8 cellular contexts compared by ENCODE assay signal in the genomic region with DNA sequence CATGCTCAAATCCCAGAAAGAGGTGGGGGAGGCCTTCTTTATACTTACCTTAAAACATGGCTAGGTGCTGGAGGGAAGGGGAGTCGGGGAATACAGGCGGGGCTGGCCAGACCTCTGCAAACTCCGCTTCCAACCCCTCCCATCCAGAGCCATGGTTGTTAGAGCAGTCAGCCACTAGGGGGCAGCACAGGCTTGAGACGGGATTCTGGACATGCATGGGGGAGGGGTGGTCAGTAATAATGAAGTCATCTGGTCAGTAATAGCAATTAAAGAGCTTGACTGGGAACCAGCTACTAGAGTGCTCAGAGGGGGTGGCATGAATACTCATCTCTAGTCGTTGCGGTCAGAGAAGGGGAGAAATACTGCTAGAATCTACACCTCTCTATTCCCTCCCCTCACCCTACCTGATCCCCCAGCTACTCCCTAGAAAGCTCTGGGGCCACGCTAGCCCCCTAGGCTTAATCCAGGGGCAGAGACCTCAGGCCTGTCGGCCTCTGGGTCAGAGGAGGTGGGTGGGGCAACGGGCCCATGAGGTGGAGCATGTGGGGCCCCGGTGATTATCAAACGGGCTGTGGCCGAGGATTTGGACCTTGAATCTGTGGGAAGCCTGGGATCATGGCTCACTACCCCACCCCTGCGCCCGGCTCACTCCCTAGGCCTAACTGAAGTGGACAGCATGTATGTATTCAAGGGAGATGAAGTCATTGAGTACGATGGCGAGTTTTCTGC. TPM values are rescaled to one million over a fixed set of nuclear protein-coding genes. Genes with fewer than 3 reads are reported as not detected.
DNase-seq lines count a peak whose midpoint lies in the region; TF ChIP-seq lines count a peak whose summit lies in the region.

No MANE protein-coding gene starts in this region.

- peaks cover 9% of the 10 kb centered on the region for H3K27me3 Mint-ChIP-seq in neural progenitor cell (ENCODE audit: insufficient read depth, low read depth)

- no peak for TF ChIP-seq POLR2A in stomach (IDR thresholded peaks at IDR 0.05)

- H3K4me3 ChIP-seq in MM.1S (ENCODE audit: low read length): no peak overlapping the region
- H3K4me3 ChIP-seq in neural progenitor cell: no peak overlapping the region
- no peak overlapping the region for H3K4me3 ChIP-seq in stomach

- no peaks in the 10 kb centered on the region for H3K79me2 ChIP-seq in MM.1S (ENCODE audit: low read length)
- H3K79me2 ChIP-seq in neural progenitor cell (ENCODE audit: low read depth): no peaks in the 10 kb centered on the region

- no peaks in the 10 kb centered on the region for H3K27me3 ChIP-seq in MM.1S (replicated peaks; ENCODE audit: insufficient read depth, low read length)
- H3K27me3 ChIP-seq in neural progenitor cell: no peaks in the 10 kb centered on the region
- no peaks in the 10 kb centered on the region for H3K27me3 ChIP-seq in stomach

- no peaks in the 10 kb centered on the region for H3K9me2 ChIP-seq in MM.1S (replicated peaks; ENCODE audit: insufficient read depth, low read length)

- peaks cover 17% of the 10 kb centered on the region for H3K4me1 Mint-ChIP-seq in neural progenitor cell

- H3K4me2 ChIP-seq in MM.1S (ENCODE audit: low read depth, low read length) (no peak overlapping the region), neural progenitor cell (peak overlapping the region; percentile 53)

- peak; percentile 99 for TF ChIP-seq CTCF in MM.1S (IDR thresholded peaks at IDR 0.05; ENCODE audit: low read length)
- TF ChIP-seq CTCF in neural progenitor cell (IDR thresholded peaks at IDR 0.05): peak; percentile 95
- TF ChIP-seq CTCF in stomach (IDR thresholded peaks at IDR 0.05): peak in 6 of 7 experiments; percentile 42 to 96 (median 92)

- H3K36me3 ChIP-seq in MM.1S (replicated peaks; ENCODE audit: insufficient read depth, low read length): no peaks in the 10 kb centered on the region
- H3K36me3 ChIP-seq in neural progenitor cell: no peaks in the 10 kb centered on the region
- no peaks in the 10 kb centered on the region for H3K36me3 ChIP-seq in stomach

- H3K27ac ChIP-seq in MM.1S (ENCODE audit: low read length): no peak overlapping the region
- H3K27ac ChIP-seq in neural progenitor cell: no peak overlapping the region
- H3K27ac ChIP-seq in stomach: peak overlapping the region in 1 of 5 donors; percentile 38

- TF ChIP-seq EP300 in stomach (IDR thresholded peaks at IDR 0.05): no peak

- no peak overlapping the region for H3K4me3 Mint-ChIP-seq in neural progenitor cell

- no peaks in the 10 kb centered on the region for H3K36me3 Mint-ChIP-seq in neural progenitor cell

- H2AFZ ChIP-seq in MM.1S (ENCODE audit: low read length) (no peak overlapping the region), neural progenitor cell (replicated peaks) (peak overlapping the region; percentile 82)

- intact Hi-C loops in stomach (cut with DNase I; ENCODE audit: low total_unique reads): loop anchor here (5.0 to 10.0 kb wide), 3 partner anchors 59 to 92 kb away; a partner anchor contains a TSS

- H3K9me3 ChIP-seq in MM.1S (replicated peaks; ENCODE audit: insufficient read depth, low read length) (no peaks in the 10 kb centered on the region), neural progenitor cell (ENCODE audit: low read depth) (no peaks in the 10 kb centered on the region), stomach (no peaks in the 10 kb centered on the region)

- peaks cover 7% of the 10 kb centered on the region; the same call in 1 of the 2 replicates for H3K4me1 ChIP-seq in MM.1S (ENCODE audit: low read length)
- H3K4me1 ChIP-seq in neural progenitor cell: peaks cover 16% of the 10 kb centered on the region
- peaks cover 4 to 23% (median 12%) of the 10 kb centered on the region in 4 donors for H3K4me1 ChIP-seq in stomach

- 19 to 23% (median 22%) methylated on average over 16 of the region's 16 CpGs for WGBS in stomach, 5 donors

- H3K27ac Mint-ChIP-seq in neural progenitor cell: no peak overlapping the region

- no peaks in the 10 kb centered on the region for H4K20me1 ChIP-seq in MM.1S (ENCODE audit: insufficient read depth, low read length)
- H4K20me1 ChIP-seq in neural progenitor cell (ENCODE audit: low read depth): no peaks in the 10 kb centered on the region

- H3K9me3 Mint-ChIP-seq in neural progenitor cell: no peaks in the 10 kb centered on the region

- H3F3A ChIP-seq in MM.1S (ENCODE audit: insufficient read depth, low read length): no peaks in the 10 kb centered on the region
- H3F3A ChIP-seq in neural progenitor cell (ENCODE audit: low read depth): no peaks in the 10 kb centered on the region

- DNase-seq in AG08396 (ENCODE audit: low spot score) (peak; percentile 77), GM19238 (ENCODE audit: insufficient read length, low spot score) (peak; percentile 63), MM.1S (peak; percentile 85), SHP77 treated with DMSO at 0.1 percent for 48 hours (lab: John Stamatoyannopoulos, UW) (peak; percentile 45), foreskin melanocyte (peak; percentile 72), neural progenitor cell (ENCODE audit: low spot score) (peak; percentile 93), stomach (peak; percentile 89)
- DNase-seq in activated effector memory CD4-positive, alpha-beta T cell treated with anti-CD3 and anti-CD28 coated beads, Interleukin-2, amount 50 U/mL, for 16 hours: peak; percentile 94

- no peak overlapping the region for H3K9ac ChIP-seq in MM.1S (ENCODE audit: low read length)
- H3K9ac ChIP-seq in neural progenitor cell: no peak overlapping the region

RNA-seq across cellular contexts. Expression of a gene that starts 2.9 kb away (rescaled TPM):
- total RNA-seq in neural progenitor cell (ENCODE audit: low replicate concordance): 0.50 TPM in 1 of 2 replicates, not detected in the other
- under 1 TPM in 1 of 5 donors, not detected in 4; 0.55 TPM for total RNA-seq in stomach
- under 1 TPM in 2 of 3 donors, not detected in 1; 0.48 to 0.61 TPM for polyA plus RNA-seq in stomach

RNA-seq across cellular contexts. Expression of a gene that starts 11.9 kb away (rescaled TPM):
- 39.1 and 63.5 TPM in 2 replicates for total RNA-seq in neural progenitor cell (ENCODE audit: low replicate concordance)
- 10 to 100 TPM; 26.3 to 75.4 (median 34.8) TPM for total RNA-seq in stomach
- polyA plus RNA-seq in stomach: 100 to 1,000 TPM in 2 of 3 donors, 10 to 100 TPM in 1; 69.4 to 127 (median 107) TPM

RNA-seq across cellular contexts. Expression of a gene that starts 41.9 kb away (rescaled TPM):
- 0.17 and 0.62 TPM in 2 replicates for total RNA-seq in neural progenitor cell (ENCODE audit: low replicate concordance)
- total RNA-seq in stomach: under 1 TPM in 1 of 5 donors, not detected in 4; 0.37 TPM
- polyA plus RNA-seq in stomach: under 1 TPM in 1 of 3 donors, not detected in 2; 0.05 TPM
